ENCODE assay signal across 2 cellular contexts in the genomic region with DNA sequence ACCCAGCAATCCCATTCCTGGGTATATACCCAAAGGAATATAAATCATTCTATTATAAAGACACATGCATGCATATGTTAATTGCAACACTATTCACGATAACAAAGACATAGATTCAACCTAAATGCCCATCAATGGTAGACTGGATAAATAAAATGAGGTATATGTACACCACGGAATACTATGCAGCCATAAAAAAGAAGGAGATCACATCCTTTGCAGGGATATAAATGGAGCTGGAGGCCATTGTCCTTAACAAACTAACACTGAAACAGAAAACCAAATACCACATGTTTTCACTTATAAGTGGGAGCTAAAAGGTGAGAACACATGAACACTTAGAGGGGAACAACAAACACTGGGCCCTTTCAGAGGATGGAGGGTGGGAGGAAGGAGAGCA. TPM values are rescaled to one million over a fixed set of nuclear protein-coding genes. Genes with fewer than 3 reads are reported as not detected.
"Had no signal": no experiment of that assay in that cellular context is flagged by ENCODE, and none has a peak within 500 bp of the region (broad histone marks: within the 10 kb centered on the region; RNA-seq: fewer than 3 reads in every experiment).

No MANE protein-coding gene starts in this region.

RNA-seq across cellular contexts. Expression of a gene that starts 46.7 kb away (rescaled TPM):
- total RNA-seq: activated T-cell treated with anti-CD3 and anti-CD28 coated beads, Interleukin-2, amount 50 U/mL, for 72 hours; ascending aorta had no signal
